ENCODE assay signal across 9 cellular contexts in the genomic region with DNA sequence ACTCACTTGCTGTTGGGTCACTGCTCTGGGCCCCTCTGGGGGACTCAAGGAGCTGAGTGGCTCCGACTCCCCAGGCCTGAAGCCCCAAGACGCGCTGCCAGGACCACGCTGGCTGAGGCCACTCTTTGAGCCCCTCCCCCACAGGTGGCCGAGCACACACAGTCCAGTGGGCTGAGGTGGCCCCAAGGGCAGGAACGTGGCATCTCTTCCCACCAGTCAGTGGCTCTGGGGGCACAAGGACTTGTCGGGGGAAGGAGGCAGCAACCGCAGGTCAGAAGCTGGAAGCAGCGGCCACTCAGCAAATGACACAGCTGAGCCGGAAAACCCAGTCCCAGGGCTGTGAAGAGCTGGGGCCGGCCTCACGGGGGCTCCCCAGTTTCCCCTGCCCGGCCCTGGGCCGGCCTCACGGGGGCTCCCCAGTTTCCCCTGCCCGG. TPM values are rescaled to one million over a fixed set of nuclear protein-coding genes. Genes with fewer than 3 reads are reported as not detected.
DNase-seq lines count a peak whose midpoint lies in the region; ATAC-seq lines count a peak whose summit lies in the region.
"Had no signal": no experiment of that assay in that cellular context is flagged by ENCODE, and none has a peak within 500 bp of the region (broad histone marks: within the 10 kb centered on the region; RNA-seq: fewer than 3 reads in every experiment).

No MANE protein-coding gene starts in this region.

- no peaks in the 10 kb centered on the region for H3K9me3 ChIP-seq in naive thymus-derived CD4-positive, alpha-beta T cell (ENCODE audit: control insufficient read depth in 2 of 3, low read length in 3 of 3)

- peak; percentile 35 for DNase-seq in activated CD4-positive, alpha-beta memory T cell treated with anti-CD3 and anti-CD28 coated beads for 36 hours
- DNase-seq in activated CD4-positive, alpha-beta memory T cell treated with anti-CD3 and anti-CD28 coated beads, Interleukin-2, amount 10 ng/mL, durations not matched to agents 7 days and 5 days, result no peak
- DNase-seq in cerebellar cortex (ENCODE audit: low spot score) (peak; percentile 38), caudate nucleus (lab: John Stamatoyannopoulos, UW) (no peak)
- DNase-seq in naive thymus-derived CD4-positive, alpha-beta T cell, result peak in 2 of 9 donors; percentile 5 to 14

- no peaks in the 10 kb centered on the region for H3K36me3 Mint-ChIP-seq in activated CD4-positive, alpha-beta memory T cell treated with anti-CD3 and anti-CD28 coated beads for 36 hours
- no peaks in the 10 kb centered on the region for H3K36me3 Mint-ChIP-seq in activated CD4-positive, alpha-beta memory T cell treated with anti-CD3 and anti-CD28 coated beads, Interleukin-2, amount 10 ng/mL, durations not matched to agents 7 days and 5 days (ENCODE audit: low read depth)
- peaks cover 0 to 4% (median 3%) of the 10 kb centered on the region in 5 donors for H3K36me3 Mint-ChIP-seq in naive thymus-derived CD4-positive, alpha-beta T cell

- POLR2A ChIA-PET in activated CD4-positive, alpha-beta memory T cell treated with anti-CD3 and anti-CD28 coated beads for 36 hours (lab: Charles Lee), result interaction anchor here (1.8 kb wide), 1 partner anchor 18 kb away, joined by 5 read pairs; no protein-coding TSS in a partner anchor
- POLR2A ChIA-PET in activated CD4-positive, alpha-beta memory T cell treated with anti-CD3 and anti-CD28 coated beads, Interleukin-2, amount 10 ng/mL, durations not matched to agents 7 days and 5 days (lab: Charles Lee), result interaction anchor here (1.0 to 1.5 kb wide), 4 partner anchors 18 to 229 kb away, joined by 3 to 5 read pairs (median 3); no protein-coding TSS in a partner anchor
- POLR2A ChIA-PET in naive thymus-derived CD4-positive, alpha-beta T cell (lab: Charles Lee), result interaction anchor here (0.6 to 1.4 kb wide), 2 partner anchors 60 to 258 kb away, joined by 3 to 4 read pairs; no protein-coding TSS in a partner anchor

- H3K27ac Mint-ChIP-seq in activated CD4-positive, alpha-beta memory T cell treated with anti-CD3 and anti-CD28 coated beads for 36 hours, result no peak overlapping the region
- H3K27ac Mint-ChIP-seq in activated CD4-positive, alpha-beta memory T cell treated with anti-CD3 and anti-CD28 coated beads, Interleukin-2, amount 10 ng/mL, durations not matched to agents 7 days and 5 days, result no peak overlapping the region
- H3K27ac Mint-ChIP-seq in naive thymus-derived CD4-positive, alpha-beta T cell, result peak overlapping the region in 1 of 9 donors; percentile 29
- H3K27ac Mint-ChIP-seq: T-helper 1 cell treated with Interleukin-12 subunit alpha and Interleukin-12 subunit beta and Interleukin-4 antibody, amounts not matched to agents 30 μg/mL and 1 μg/mL, for 36 hours had no signal

- no peaks in the 10 kb centered on the region for H3K27me3 Mint-ChIP-seq in activated CD4-positive, alpha-beta memory T cell treated with anti-CD3 and anti-CD28 coated beads for 36 hours
- peaks cover 5% of the 10 kb centered on the region for H3K27me3 Mint-ChIP-seq in activated CD4-positive, alpha-beta memory T cell treated with anti-CD3 and anti-CD28 coated beads, Interleukin-2, amount 10 ng/mL, durations not matched to agents 7 days and 5 days
- H3K27me3 Mint-ChIP-seq in naive thymus-derived CD4-positive, alpha-beta T cell, result peaks cover 0 to 22% (median 0%) of the 10 kb centered on the region in 5 donors

- CTCF ChIA-PET in activated CD4-positive, alpha-beta memory T cell treated with anti-CD3 and anti-CD28 coated beads for 36 hours (lab: Charles Lee), result interaction anchor here (0.8 to 7.9 kb wide), 19 partner anchors 11 to 267 kb away, joined by 3 to 140 read pairs (median 4); a partner anchor contains a TSS
- CTCF ChIA-PET in activated CD4-positive, alpha-beta memory T cell treated with anti-CD3 and anti-CD28 coated beads, Interleukin-2, amount 10 ng/mL, durations not matched to agents 7 days and 5 days (lab: Charles Lee), result interaction anchor here (0.6 to 7.0 kb wide), 7 partner anchors 17 to 258 kb away, joined by 3 to 87 read pairs (median 3); no protein-coding TSS in a partner anchor
- CTCF ChIA-PET in naive thymus-derived CD4-positive, alpha-beta T cell (lab: Charles Lee), result interaction anchor here (0.5 to 1.8 kb wide), 8 partner anchors 17 to 437 kb away, joined by 3 to 5 read pairs (median 4); no protein-coding TSS in a partner anchor

- peaks cover 6 to 8% of the 10 kb centered on the region in 2 donors for H3K4me1 ChIP-seq in naive thymus-derived CD4-positive, alpha-beta T cell (ENCODE audit: control insufficient read depth in 2 of 2, insufficient read depth in 2 of 2, low read length in 2 of 2)

- H3K36me3 ChIP-seq in naive thymus-derived CD4-positive, alpha-beta T cell (ENCODE audit: control insufficient read depth in 2 of 3, insufficient read depth in 3 of 3, low read length in 3 of 3), result no peaks in the 10 kb centered on the region

- intact Hi-C loops in activated CD4-positive, alpha-beta memory T cell treated with anti-CD3 and anti-CD28 coated beads for 36 hours (cut with micrococcal nuclease), result no loop called here
- intact Hi-C loops in naive thymus-derived CD4-positive, alpha-beta T cell (cut with micrococcal nuclease), result loop anchor here in 1 of 2 donors (5.0 kb wide), 1 partner anchor 435 kb away; no protein-coding TSS in a partner anchor

- ATAC-seq in HG03342 (IDR thresholded peaks at IDR 0.05; ENCODE audit: unreplicated experiment), result peak; percentile 44
- peak; percentile 18 for ATAC-seq in naive thymus-derived CD4-positive, alpha-beta T cell
- no peak for ATAC-seq in HG03039 (IDR thresholded peaks at IDR 0.05; ENCODE audit: unreplicated experiment)
- no peak for ATAC-seq in GM18519 (IDR thresholded peaks at IDR 0.05; ENCODE audit: low FRiP score, unreplicated experiment)

- peak overlapping the region; percentile 48 for H3K4me3 ChIP-seq in naive thymus-derived CD4-positive, alpha-beta T cell (ENCODE audit: low read length)

- peaks cover 7% of the 10 kb centered on the region for H3K4me1 Mint-ChIP-seq in activated CD4-positive, alpha-beta memory T cell treated with anti-CD3 and anti-CD28 coated beads for 36 hours (ENCODE audit: low read depth)
- peaks cover 11% of the 10 kb centered on the region for H3K4me1 Mint-ChIP-seq in activated CD4-positive, alpha-beta memory T cell treated with anti-CD3 and anti-CD28 coated beads, Interleukin-2, amount 10 ng/mL, durations not matched to agents 7 days and 5 days
- peaks cover 0 to 10% (median 8%) of the 10 kb centered on the region in 7 donors for H3K4me1 Mint-ChIP-seq in naive thymus-derived CD4-positive, alpha-beta T cell

- no peaks in the 10 kb centered on the region for H3K9me3 Mint-ChIP-seq in activated CD4-positive, alpha-beta memory T cell treated with anti-CD3 and anti-CD28 coated beads for 36 hours
- H3K9me3 Mint-ChIP-seq in activated CD4-positive, alpha-beta memory T cell treated with anti-CD3 and anti-CD28 coated beads, Interleukin-2, amount 10 ng/mL, durations not matched to agents 7 days and 5 days, result no peaks in the 10 kb centered on the region
- peaks cover 0 to 7% (median 0%) of the 10 kb centered on the region in 11 donors for H3K9me3 Mint-ChIP-seq in naive thymus-derived CD4-positive, alpha-beta T cell
- H3K9me3 Mint-ChIP-seq: T-helper 1 cell treated with Interleukin-12 subunit alpha and Interleukin-12 subunit beta and Interleukin-4 antibody, amounts not matched to agents 30 μg/mL and 1 μg/mL, for 36 hours had no signal

- H3K27ac ChIP-seq in naive thymus-derived CD4-positive, alpha-beta T cell (ENCODE audit: low read depth, low read length), result no peak overlapping the region
- H3K27ac ChIP-seq in caudate nucleus (ENCODE audit: low read depth, low read length), result no peak overlapping the region

- H3K4me3 Mint-ChIP-seq in activated CD4-positive, alpha-beta memory T cell treated with anti-CD3 and anti-CD28 coated beads for 36 hours, result peak overlapping the region; percentile 46
- H3K4me3 Mint-ChIP-seq in activated CD4-positive, alpha-beta memory T cell treated with anti-CD3 and anti-CD28 coated beads, Interleukin-2, amount 10 ng/mL, durations not matched to agents 7 days and 5 days, result no peak overlapping the region
- H3K4me3 Mint-ChIP-seq in naive thymus-derived CD4-positive, alpha-beta T cell, result peak overlapping the region; percentile 51 to 76 (median 61)
- H3K4me3 Mint-ChIP-seq: T-helper 1 cell treated with Interleukin-12 subunit alpha and Interleukin-12 subunit beta and Interleukin-4 antibody, amounts not matched to agents 30 μg/mL and 1 μg/mL, for 36 hours had no signal

- H3K27me3 ChIP-seq in naive thymus-derived CD4-positive, alpha-beta T cell (ENCODE audit: control insufficient read depth in 2 of 2, insufficient read depth in 2 of 2, low read length in 2 of 2), result no peaks in the 10 kb centered on the region

RNA-seq across cellular contexts. Expression of a gene that starts 24.1 kb away (rescaled TPM):
- not detected for total RNA-seq in activated CD4-positive, alpha-beta memory T cell treated with anti-CD3 and anti-CD28 coated beads for 36 hours
- total RNA-seq in activated CD4-positive, alpha-beta memory T cell treated with anti-CD3 and anti-CD28 coated beads, Interleukin-2, amount 10 ng/mL, durations not matched to agents 7 days and 5 days, result not detected
- total RNA-seq in naive thymus-derived CD4-positive, alpha-beta T cell, result not detected
- polyA plus RNA-seq in naive thymus-derived CD4-positive, alpha-beta T cell, result not detected

RNA-seq across cellular contexts. Expression of a gene that starts 48.7 kb away (rescaled TPM):
- 1 to 10 TPM; 3.7 to 3.9 TPM for total RNA-seq in activated CD4-positive, alpha-beta memory T cell treated with anti-CD3 and anti-CD28 coated beads for 36 hours
- total RNA-seq in activated CD4-positive, alpha-beta memory T cell treated with anti-CD3 and anti-CD28 coated beads, Interleukin-2, amount 10 ng/mL, durations not matched to agents 7 days and 5 days, result 10 to 100 TPM; 64.6 to 65.1 TPM
- 10 to 100 TPM; 13.3 to 41.6 (median 24.3) TPM for total RNA-seq in naive thymus-derived CD4-positive, alpha-beta T cell
- 10 to 100 TPM in 1 of 2 donors, 1 to 10 TPM in 1; 8.1 to 16.8 TPM for polyA plus RNA-seq in naive thymus-derived CD4-positive, alpha-beta T cell

Comparison
In these comparisons a context has a peak if more than half of its experiments do, and no peak if none do; other contexts are left out.
1. DNase-seq: peak in activated CD4-positive, alpha-beta memory T cell treated with anti-CD3 and anti-CD28 coated beads for 36 hours (single experiment) and cerebellar cortex (single experiment); none in activated CD4-positive, alpha-beta memory T cell treated with anti-CD3 and anti-CD28 coated beads, Interleukin-2, amount 10 ng/mL, durations not matched to agents 7 days and 5 days (single experiment) and caudate nucleus (0 of 61).
2. ATAC-seq: peak in HG03342 (single experiment) and naive thymus-derived CD4-positive, alpha-beta T cell (single experiment); none in HG03039 (single experiment) and GM18519 (single experiment).